26 cellular contexts compared by ENCODE assay signal in the genomic region with DNA sequence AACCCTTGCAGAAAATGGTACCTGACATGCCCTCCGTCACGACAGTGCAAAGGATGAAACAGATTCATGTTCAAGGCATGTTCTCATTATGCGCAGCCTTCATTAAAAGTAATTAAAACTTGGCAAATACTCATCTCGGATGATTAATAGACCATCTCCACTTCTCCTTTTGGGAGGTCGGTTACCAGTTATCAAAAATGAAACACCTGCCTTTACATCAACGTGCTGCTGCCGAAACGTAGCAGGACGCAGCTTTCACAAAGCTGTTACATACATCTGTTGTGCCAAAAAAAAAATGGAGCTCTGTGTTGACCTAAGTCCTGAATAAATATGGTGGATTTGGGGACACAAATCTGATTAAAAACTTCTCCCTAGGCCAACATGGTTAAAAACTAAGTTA.
"Had no signal": no experiment of that assay in that cellular context is flagged by ENCODE, and none has a peak within 500 bp of the region (broad histone marks: within the 10 kb centered on the region; RNA-seq: fewer than 3 reads in every experiment).

No MANE protein-coding gene starts in this region.

- FAIRE-seq: frontal cortex, islet of Langerhans had no signal

- ATAC-seq: heart right ventricle; left cardiac atrium; left lung; naive thymus-derived CD4-positive, alpha-beta T cell; stimulated activated naive CD8-positive, alpha-beta T cell treated with anti-CD3 and anti-CD28 coated beads, Interleukin-15, amount 100 ng/mL, for 72 hours; upper lobe of right lung had no signal

- H3K4me1 ChIP-seq: heart right ventricle, left lung, neural progenitor cell, prostate gland, right atrium auricular region, suprapubic skin, transverse colon, upper lobe of right lung, uterus had no signal

- DNase-seq: dorsolateral prefrontal cortex; effector CD4-positive, alpha-beta T cell; glutamatergic neuron; heart right ventricle; hippocampal formation; left cardiac atrium; left lung; mesendoderm; midbrain; naive thymus-derived CD4-positive, alpha-beta T cell; stimulated activated CD4-positive, alpha-beta T cell treated with anti-CD3 and anti-CD28 coated beads, Interleukin-12 subunit alpha, Interleukin-12 subunit beta, amount 100 ng/mL, for 4 hours; stimulated activated CD4-positive, alpha-beta T cell treated with anti-CD3 and anti-CD28 coated beads, Interleukin-1b, Interleukin-23, amount 100 ng/mL, for 48 hours; stimulated activated CD4-positive, alpha-beta T cell treated with anti-CD3 and anti-CD28 coated beads, Interleukin-4, amount 100 ng/mL, for 1 hour; stimulated activated CD8-positive, alpha-beta memory T cell treated with anti-CD3 and anti-CD28 coated beads, Interleukin-4, amount 100 ng/mL, for 48 hours; stimulated activated naive CD4-positive, alpha-beta T cell; stimulated activated naive CD8-positive, alpha-beta T cell treated with anti-CD3 and anti-CD28 coated beads, Interleukin-15, amount 100 ng/mL, for 72 hours; transverse colon; upper lobe of right lung; uterus had no signal

- H3K9ac ChIP-seq: neural progenitor cell had no signal

- H3K9me3 ChIP-seq: heart right ventricle, left lung, prostate gland, right atrium auricular region, suprapubic skin, transverse colon, upper lobe of right lung, uterus had no signal

- H3K27ac ChIP-seq: dorsolateral prefrontal cortex, heart right ventricle, left lung, neural progenitor cell, prostate gland, right atrium auricular region, suprapubic skin, transverse colon, upper lobe of right lung, uterus had no signal

- H3K27me3 ChIP-seq: dorsolateral prefrontal cortex, heart right ventricle, left lung, neural progenitor cell, right atrium auricular region, suprapubic skin, transverse colon, upper lobe of right lung, uterus had no signal

- H3K36me3 ChIP-seq: uterus had no signal

- H3K4me2 ChIP-seq: neural progenitor cell, smooth muscle cell had no signal

- H3K4me3 ChIP-seq: dorsolateral prefrontal cortex, heart right ventricle, left lung, neural progenitor cell, prostate gland, right atrium auricular region, smooth muscle cell, suprapubic skin, transverse colon, upper lobe of right lung, uterus had no signal

- H2AFZ ChIP-seq: neural progenitor cell had no signal
